ENCODE assay signal across 8 cellular contexts in genomic region chr12:98939350-98939749, GRCh38.
DNase-seq lines count a peak whose midpoint lies in the region; ATAC-seq and TF ChIP-seq lines count a peak whose summit lies in the region.

No MANE protein-coding gene starts in this region.

- H3K27ac ChIP-seq in Karpas-422 (ENCODE audit: low read length) (no peak overlapping the region), brain microvascular endothelial cell (no peak overlapping the region), mesenchymal stem cell (ENCODE audit: low read length, poor library complexity, severe bottlenecking) (no peak overlapping the region)

- no peaks in the 10 kb centered on the region for H4K20me1 ChIP-seq in Karpas-422 (ENCODE audit: insufficient read depth, low read depth, low read length)

- H2BK15ac ChIP-seq in mesenchymal stem cell (ENCODE audit: low read depth, poor library complexity, severe bottlenecking), result no peak overlapping the region

- ATAC-seq in stimulated activated naive B cell treated with anti-CD40 and anti-IgM and Interleukin-4, amounts not matched to agents 10 μg/mL and 1 μg/mL and 100 μg/mL, for 72 hours (replicated peaks), result no peak

- WGBS in mesenchymal stem cell, result 20% methylated on average over 1 of the region's 2 CpGs

- H3K9me3 ChIP-seq in Karpas-422 (ENCODE audit: low read length) (peaks cover 4% of the 10 kb centered on the region; the same call in 1 of the 2 replicates), mesenchymal stem cell (ENCODE audit: control insufficient read depth, low read length) (no peaks in the 10 kb centered on the region), HAP-1 (no peaks in the 10 kb centered on the region)

- no peaks in the 10 kb centered on the region for H3K36me3 Mint-ChIP-seq in stimulated activated naive B cell treated with anti-CD40 and anti-IgM and Interleukin-4, amounts not matched to agents 10 μg/mL and 1 μg/mL and 100 μg/mL, for 72 hours
- no peaks in the 10 kb centered on the region for H3K36me3 Mint-ChIP-seq in activated CD4-positive, alpha-beta T cell treated with anti-CD3 and anti-CD28 coated beads, Interleukin-2, amount 10 ng/mL, durations not matched to agents 7 days and 5 days (ENCODE audit: low read depth)

- H3K36me3 ChIP-seq in Karpas-422 (ENCODE audit: insufficient read depth, low read length) (no peaks in the 10 kb centered on the region), brain microvascular endothelial cell (replicated peaks) (no peaks in the 10 kb centered on the region), mesenchymal stem cell (ENCODE audit: control insufficient read depth in 1 of 2, insufficient read depth in 2 of 2, low read depth in 1 of 2, low read length in 2 of 2) (no peaks in the 10 kb centered on the region), HAP-1 (replicated peaks) (no peaks in the 10 kb centered on the region)

- H3K14ac ChIP-seq in mesenchymal stem cell (ENCODE audit: low read length in 2 of 2), result no peak overlapping the region

- CTCF ChIA-PET in activated CD4-positive, alpha-beta T cell treated with anti-CD3 and anti-CD28 coated beads, Interleukin-2, amount 10 ng/mL, durations not matched to agents 7 days and 5 days (lab: Charles Lee), result no interaction called here

- no peak overlapping the region for H2BK120ac ChIP-seq in mesenchymal stem cell (ENCODE audit: low read depth, low read length)

- H3K27me3 Mint-ChIP-seq in stimulated activated naive B cell treated with anti-CD40 and anti-IgM and Interleukin-4, amounts not matched to agents 10 μg/mL and 1 μg/mL and 100 μg/mL, for 72 hours, result peaks cover 11 to 13% of the 10 kb centered on the region in 2 donors
- peaks cover 5% of the 10 kb centered on the region for H3K27me3 Mint-ChIP-seq in activated CD4-positive, alpha-beta T cell treated with anti-CD3 and anti-CD28 coated beads, Interleukin-2, amount 10 ng/mL, durations not matched to agents 7 days and 5 days

- DNase-seq in EL (peak; percentile 24), Karpas-422 (peak; percentile 69), brain microvascular endothelial cell (peak; percentile 44), mesenchymal stem cell (peak; percentile 6), HAP-1 (ENCODE audit: low spot score in 2 of 2) (no peak), GM13976 (ENCODE audit: low spot score) (no peak)
- DNase-seq in stimulated activated naive B cell treated with anti-CD40 and anti-IgM and Interleukin-4, amounts not matched to agents 10 μg/mL and 1 μg/mL and 100 μg/mL, for 72 hours, result no peak
- DNase-seq in activated CD4-positive, alpha-beta T cell treated with anti-CD3 and anti-CD28 coated beads, Interleukin-2, amount 10 ng/mL, durations not matched to agents 7 days and 5 days, result no peak

- H3K18ac ChIP-seq in mesenchymal stem cell (ENCODE audit: low read depth in 1 of 2, low read length in 2 of 2), result no peak overlapping the region

- H3K4me3 ChIP-seq in Karpas-422 (ENCODE audit: low read length) (no peak overlapping the region), brain microvascular endothelial cell (ENCODE audit: low read depth, low read length) (no peak overlapping the region), mesenchymal stem cell (ENCODE audit: insufficient read depth in 1 of 2, low read depth in 1 of 2, low read length in 2 of 2) (no peak overlapping the region), HAP-1 (no peak overlapping the region)

- H3K27me3 ChIP-seq in Karpas-422 (ENCODE audit: low read length), result no peaks in the 10 kb centered on the region
- H3K27me3 ChIP-seq in brain microvascular endothelial cell (replicated peaks), result no peaks in the 10 kb centered on the region
- no peaks in the 10 kb centered on the region for H3K27me3 ChIP-seq in mesenchymal stem cell (ENCODE audit: control insufficient read depth in 1 of 2, insufficient read depth in 1 of 2, low read length in 2 of 2)
- 0 out of 2 replicates have a peak, but pooled peaks cover 3% of the 10 kb centered on the region for H3K27me3 ChIP-seq in HAP-1 (ENCODE audit: low read depth)

- no peak overlapping the region for H4K91ac ChIP-seq in mesenchymal stem cell (ENCODE audit: low read length)

- H3K4me3 Mint-ChIP-seq in stimulated activated naive B cell treated with anti-CD40 and anti-IgM and Interleukin-4, amounts not matched to agents 10 μg/mL and 1 μg/mL and 100 μg/mL, for 72 hours, result no peak overlapping the region
- no peak overlapping the region for H3K4me3 Mint-ChIP-seq in activated CD4-positive, alpha-beta T cell treated with anti-CD3 and anti-CD28 coated beads, Interleukin-2, amount 10 ng/mL, durations not matched to agents 7 days and 5 days

- no peaks in the 10 kb centered on the region for H3K79me2 ChIP-seq in Karpas-422 (ENCODE audit: low read length)

- H3K9me2 ChIP-seq in Karpas-422 (replicated peaks; ENCODE audit: insufficient read depth, low read length), result no peaks in the 10 kb centered on the region

- no peak overlapping the region for H3K23ac ChIP-seq in mesenchymal stem cell (ENCODE audit: low read length in 2 of 2)

- in situ Hi-C loops in brain microvascular endothelial cell (cut with HindIII; ENCODE audit: low pct_ligation_motif_present, low sequenced_read_pairs) (no loop called here), HAP-1 (cut with MboI; ENCODE audit: low sequenced_read_pairs) (no loop called here), GM13976 (cut with MboI; ENCODE audit: low sequenced_read_pairs, unreplicated experiment) (no loop called here)

- no peaks in the 10 kb centered on the region for H3K4me1 Mint-ChIP-seq in stimulated activated naive B cell treated with anti-CD40 and anti-IgM and Interleukin-4, amounts not matched to agents 10 μg/mL and 1 μg/mL and 100 μg/mL, for 72 hours
- H3K4me1 Mint-ChIP-seq in activated CD4-positive, alpha-beta T cell treated with anti-CD3 and anti-CD28 coated beads, Interleukin-2, amount 10 ng/mL, durations not matched to agents 7 days and 5 days, result no peaks in the 10 kb centered on the region

- H3K4ac ChIP-seq in mesenchymal stem cell (ENCODE audit: low read depth in 1 of 2, low read length in 2 of 2), result no peak overlapping the region

- H2BK5ac ChIP-seq in mesenchymal stem cell (ENCODE audit: low read depth, low read length, poor library complexity, severe bottlenecking), result no peak overlapping the region

- no peak overlapping the region for H2AK5ac ChIP-seq in mesenchymal stem cell (ENCODE audit: low read length, severe bottlenecking)

- H2AFZ ChIP-seq in Karpas-422 (ENCODE audit: low read length) (no peak overlapping the region), mesenchymal stem cell (ENCODE audit: low read depth, low read length) (no peak overlapping the region)

- no peak overlapping the region for H4K8ac ChIP-seq in mesenchymal stem cell (ENCODE audit: low read length)

- H3K4me1 ChIP-seq in Karpas-422 (ENCODE audit: low read length) (no peaks in the 10 kb centered on the region), mesenchymal stem cell (ENCODE audit: control insufficient read depth, insufficient read depth, low read depth, low read length) (no peaks in the 10 kb centered on the region), HAP-1 (no peaks in the 10 kb centered on the region)

- TF ChIP-seq CTCF in brain microvascular endothelial cell (IDR thresholded peaks at IDR 0.05; ENCODE audit: low read depth, low read length, missing control alignments) (peak; percentile 70), GM13976 (IDR thresholded peaks at IDR 0.05; ENCODE audit: borderline replicate concordance, control extremely low read depth, extremely low read depth, insufficient read depth, missing control alignments) (no peak)

- H3K9me3 Mint-ChIP-seq in stimulated activated naive B cell treated with anti-CD40 and anti-IgM and Interleukin-4, amounts not matched to agents 10 μg/mL and 1 μg/mL and 100 μg/mL, for 72 hours, result peaks cover 4 to 5% of the 10 kb centered on the region in 2 donors
- no peaks in the 10 kb centered on the region for H3K9me3 Mint-ChIP-seq in activated CD4-positive, alpha-beta T cell treated with anti-CD3 and anti-CD28 coated beads, Interleukin-2, amount 10 ng/mL, durations not matched to agents 7 days and 5 days

- H3K9ac ChIP-seq in Karpas-422 (ENCODE audit: low read length) (no peak overlapping the region), mesenchymal stem cell (ENCODE audit: low read length) (no peak overlapping the region)

- H3K4me2 ChIP-seq in Karpas-422 (ENCODE audit: low read depth, low read length, poor library complexity, severe bottlenecking) (no peak overlapping the region), mesenchymal stem cell (ENCODE audit: low read length, poor library complexity, severe bottlenecking) (no peak overlapping the region)

- POLR2A ChIA-PET in activated CD4-positive, alpha-beta T cell treated with anti-CD3 and anti-CD28 coated beads, Interleukin-2, amount 10 ng/mL, durations not matched to agents 7 days and 5 days (lab: Charles Lee), result no interaction called here

- no peak overlapping the region for H3K27ac Mint-ChIP-seq in stimulated activated naive B cell treated with anti-CD40 and anti-IgM and Interleukin-4, amounts not matched to agents 10 μg/mL and 1 μg/mL and 100 μg/mL, for 72 hours
- H3K27ac Mint-ChIP-seq in activated CD4-positive, alpha-beta T cell treated with anti-CD3 and anti-CD28 coated beads, Interleukin-2, amount 10 ng/mL, durations not matched to agents 7 days and 5 days, result no peak overlapping the region

- H2BK12ac ChIP-seq in mesenchymal stem cell (ENCODE audit: low read length in 2 of 2), result no peak overlapping the region

- H3K79me1 ChIP-seq in mesenchymal stem cell (replicated peaks; ENCODE audit: low read length, poor library complexity, severe bottlenecking), result no peaks in the 10 kb centered on the region

Comparison
In these comparisons a context has a peak if more than half of its experiments do, and no peak if none do; other contexts are left out.
1. DNase-seq: peak in EL (single experiment), Karpas-422 (single experiment), brain microvascular endothelial cell (single experiment) and mesenchymal stem cell (single experiment); none in HAP-1 (0 of 2), stimulated activated naive B cell treated with anti-CD40 and anti-IgM and Interleukin-4, amounts not matched to agents 10 μg/mL and 1 μg/mL and 100 μg/mL, for 72 hours (single experiment), activated CD4-positive, alpha-beta T cell treated with anti-CD3 and anti-CD28 coated beads, Interleukin-2, amount 10 ng/mL, durations not matched to agents 7 days and 5 days (single experiment) and GM13976 (single experiment).